Comparison of ENCODE assay signal across 1 cellular context in the genomic region with DNA sequence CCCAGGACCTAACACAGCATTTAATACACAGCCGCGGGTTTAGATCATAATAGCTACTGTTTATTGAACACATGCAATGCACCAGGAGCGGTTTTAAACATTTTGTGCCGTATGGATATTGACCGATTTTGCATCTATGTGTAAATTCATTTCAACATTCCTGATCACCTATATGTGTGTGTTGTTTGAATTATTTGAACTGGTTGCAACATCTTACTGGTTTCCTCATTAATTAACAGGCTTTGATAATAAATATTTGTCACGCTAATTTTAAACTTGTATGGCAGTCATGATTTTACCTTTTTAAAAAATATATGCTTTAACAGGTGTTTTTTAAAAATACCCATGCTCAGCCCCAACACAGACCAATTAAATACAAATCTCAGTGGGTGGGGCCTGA.
A peak's percentile ranks its signal among the peaks of the same experiment; 100 is the strongest.
TF ChIP-seq lines count a peak whose summit lies in the region.

No MANE protein-coding gene starts in this region.

TF ChIP-seq in HEK293, 187 proteins besides CTCF, POLR2A, EP300 and RAD21:
- TF ChIP-seq, protein P1, sequence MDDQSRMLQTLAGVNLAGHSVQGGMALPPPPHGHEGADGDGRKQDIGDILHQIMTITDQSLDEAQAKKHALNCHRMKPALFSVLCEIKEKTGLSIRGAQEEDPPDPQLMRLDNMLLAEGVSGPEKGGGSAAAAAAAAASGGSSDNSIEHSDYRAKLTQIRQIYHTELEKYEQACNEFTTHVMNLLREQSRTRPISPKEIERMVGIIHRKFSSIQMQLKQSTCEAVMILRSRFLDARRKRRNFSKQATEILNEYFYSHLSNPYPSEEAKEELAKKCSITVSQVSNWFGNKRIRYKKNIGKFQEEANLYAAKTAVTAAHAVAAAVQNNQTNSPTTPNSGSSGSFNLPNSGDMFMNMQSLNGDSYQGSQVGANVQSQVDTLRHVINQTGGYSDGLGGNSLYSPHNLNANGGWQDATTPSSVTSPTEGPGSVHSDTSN (CRISPR knock-in tag; IDR thresholded peaks at IDR 0.05) = no peak
- peak; percentile 98 for TF ChIP-seq ZNF510 (tag by site-specific recombination; IDR thresholded peaks at IDR 0.05; ENCODE audit: insufficient replicate concordance)
- TF ChIP-seq ZNF266 (tag by site-specific recombination; IDR thresholded peaks at IDR 0.05; ENCODE audit: low read depth) = no peak
- no peak for TF ChIP-seq ZNF132 (tag by site-specific recombination; IDR thresholded peaks at IDR 0.05; ENCODE audit: borderline replicate concordance)
- TF ChIP-seq PRDM4 (tag by site-specific recombination; IDR thresholded peaks at IDR 0.05) = no peak
- TF ChIP-seq ZNF692 (tag by site-specific recombination; IDR thresholded peaks at IDR 0.05) = no peak
- TF ChIP-seq, protein P2, sequence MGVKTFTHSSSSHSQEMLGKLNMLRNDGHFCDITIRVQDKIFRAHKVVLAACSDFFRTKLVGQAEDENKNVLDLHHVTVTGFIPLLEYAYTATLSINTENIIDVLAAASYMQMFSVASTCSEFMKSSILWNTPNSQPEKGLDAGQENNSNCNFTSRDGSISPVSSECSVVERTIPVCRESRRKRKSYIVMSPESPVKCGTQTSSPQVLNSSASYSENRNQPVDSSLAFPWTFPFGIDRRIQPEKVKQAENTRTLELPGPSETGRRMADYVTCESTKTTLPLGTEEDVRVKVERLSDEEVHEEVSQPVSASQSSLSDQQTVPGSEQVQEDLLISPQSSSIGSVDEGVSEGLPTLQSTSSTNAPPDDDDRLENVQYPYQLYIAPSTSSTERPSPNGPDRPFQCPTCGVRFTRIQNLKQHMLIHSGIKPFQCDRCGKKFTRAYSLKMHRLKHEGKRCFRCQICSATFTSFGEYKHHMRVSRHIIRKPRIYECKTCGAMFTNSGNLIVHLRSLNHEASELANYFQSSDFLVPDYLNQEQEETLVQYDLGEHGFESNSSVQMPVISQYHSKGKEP (tag by site-specific recombination; IDR thresholded peaks at IDR 0.05) = no peak
- TF ChIP-seq ZSCAN30 (tag by site-specific recombination; IDR thresholded peaks at IDR 0.05) = no peak
